8 cellular contexts compared by ENCODE assay signal in the genomic region with DNA sequence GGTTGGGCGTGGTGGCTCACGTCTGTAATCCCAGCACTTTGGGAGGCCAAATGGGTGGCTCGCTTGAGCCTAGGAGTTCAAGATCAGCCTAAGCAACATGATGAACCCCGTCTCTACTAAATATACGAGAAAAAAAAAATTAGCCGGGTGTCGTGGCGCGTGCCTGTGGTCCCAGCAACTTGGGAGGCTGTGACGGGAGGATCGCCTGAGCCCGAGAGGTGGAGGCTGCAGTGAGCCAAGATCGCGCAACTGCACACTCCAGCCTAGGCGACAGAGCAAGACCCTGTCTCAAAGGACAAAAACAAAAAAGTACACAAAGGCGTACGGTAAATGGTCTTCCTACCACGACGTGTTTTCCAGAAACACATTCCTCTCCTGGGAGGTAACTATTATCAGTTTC. TPM values are rescaled to one million over a fixed set of nuclear protein-coding genes. Genes with fewer than 3 reads are reported as not detected.
DNase-seq lines count a peak whose midpoint lies in the region; ATAC-seq, FAIRE-seq and TF ChIP-seq lines count a peak whose summit lies in the region.

No MANE protein-coding gene starts in this region.

- H3K36me3 Mint-ChIP-seq in CD8-positive, alpha-beta T cell = peaks cover 22% of the 10 kb centered on the region

- H3K27me3 ChIP-seq in CD8-positive, alpha-beta T cell (ENCODE audit: insufficient read depth, low read length) = no peaks in the 10 kb centered on the region
- H3K27me3 ChIP-seq in PC-9 (ENCODE audit: insufficient read depth, low read depth) = no peaks in the 10 kb centered on the region
- H3K27me3 ChIP-seq in endothelial cell of umbilical vein (ENCODE audit: control insufficient read depth in 2 of 2, insufficient read depth in 2 of 2, low read length in 2 of 2) = peaks cover 3 to 11% of the 10 kb centered on the region in 2 experiments
- no peaks in the 10 kb centered on the region for H3K27me3 ChIP-seq in parathyroid adenoma (ENCODE audit: control insufficient read depth, insufficient read depth, low read length)

- DNase-seq in CD8-positive, alpha-beta T cell = no peak
- DNase-seq in PC-9 (no peak), endothelial cell of umbilical vein (ENCODE audit: low read depth, low spot score) (no peak), hepatic stellate cell (ENCODE audit: low spot score) (no peak), activated gamma-delta T cell (lab: John Stamatoyannopoulos, UW) (no peak)
- DNase-seq in stimulated activated CD4-positive, alpha-beta T cell treated with anti-CD3 and anti-CD28 coated beads, Interleukin-12 subunit alpha, Interleukin-12 subunit beta, amount 100 ng/mL, for 4 hours = no peak

- peaks cover 39% of the 10 kb centered on the region for H3K79me2 ChIP-seq in PC-9 (ENCODE audit: low read depth)
- peaks cover 35% of the 10 kb centered on the region for H3K79me2 ChIP-seq in endothelial cell of umbilical vein (ENCODE audit: control insufficient read depth, insufficient read depth, low read length)
- peaks cover 4% of the 10 kb centered on the region for H3K79me2 ChIP-seq in parathyroid adenoma

- 0 out of 2 replicates have a peak, but pooled peaks cover 6% of the 10 kb centered on the region for H3F3A ChIP-seq in PC-9 (ENCODE audit: insufficient read depth, low read depth)

- CTCF ChIA-PET in CD8-positive, alpha-beta T cell (lab: Charles Lee) = no interaction called here
- CTCF ChIA-PET in PC-9 (lab: Charles Lee) = no interaction called here
- CTCF ChIA-PET in endothelial cell of umbilical vein (lab: Charles Lee) = interaction anchor here (1.2 to 1.3 kb wide), 2 partner anchors 21 to 303 kb away, joined by 6 to 10 read pairs; no protein-coding TSS in a partner anchor

- BruUV-seq in PC-9 (replicated peaks; lab: Mats Ljungman, UMichigan) (TSS peak; percentile 85), endothelial cell of umbilical vein (replicated peaks; lab: Mats Ljungman, UMichigan) (no TSS peak)

- peaks cover 14% of the 10 kb centered on the region for H3K36me3 ChIP-seq in CD8-positive, alpha-beta T cell (ENCODE audit: insufficient read depth, low read length)
- H3K36me3 ChIP-seq in PC-9 (ENCODE audit: low read depth) (peaks cover 15% of the 10 kb centered on the region), endothelial cell of umbilical vein (ENCODE audit: control insufficient read depth in 2 of 2, extremely low read depth in 1 of 2, insufficient read depth in 2 of 2, low read length in 2 of 2) (peaks cover 4 to 5% of the 10 kb centered on the region in 2 experiments), parathyroid adenoma (ENCODE audit: control insufficient read depth, insufficient read depth, low read length) (no peaks in the 10 kb centered on the region)

- no peak for FAIRE-seq in endothelial cell of umbilical vein (lab: Jason Lieb, UNC)

- peaks cover 12% of the 10 kb centered on the region for H4K20me1 ChIP-seq in PC-9 (ENCODE audit: insufficient read depth)
- peaks cover 2% of the 10 kb centered on the region for H4K20me1 ChIP-seq in endothelial cell of umbilical vein (replicated peaks; ENCODE audit: control insufficient read depth, extremely low read depth, insufficient read depth, low read length)

- peaks cover 19% of the 10 kb centered on the region for H3K4me1 ChIP-seq in CD8-positive, alpha-beta T cell (ENCODE audit: insufficient read depth, low read length)
- H3K4me1 ChIP-seq in PC-9 (replicated peaks; ENCODE audit: insufficient read depth) = peaks cover 15% of the 10 kb centered on the region
- peaks cover 14% of the 10 kb centered on the region for H3K4me1 ChIP-seq in endothelial cell of umbilical vein (ENCODE audit: control insufficient read depth, extremely low read depth, insufficient read depth, low read length)
- peaks cover 3% of the 10 kb centered on the region for H3K4me1 ChIP-seq in parathyroid adenoma

- no peaks in the 10 kb centered on the region for H3K9me2 ChIP-seq in PC-9 (ENCODE audit: insufficient read depth)

- intact Hi-C loops in CD8-positive, alpha-beta T cell (cut with DNase I, micrococcal nuclease) = loop anchor here (1.0 to 5.0 kb wide), 5 partner anchors 132 to 866 kb away; a partner anchor contains a TSS
- intact Hi-C loops in PC-9 (cut with micrococcal nuclease; ENCODE audit: unreplicated experiment) (no loop called here), endothelial cell of umbilical vein (cut with micrococcal nuclease) (loop anchor here (2.0 to 5.0 kb wide), 2 partner anchors 28 to 147 kb away; no protein-coding TSS in a partner anchor)

- H3K4me3 ChIP-seq in CD8-positive, alpha-beta T cell (ENCODE audit: low read depth, low read length) = peak overlapping the region; percentile 84
- H3K4me3 ChIP-seq in PC-9 (peak overlapping the region; percentile 71), endothelial cell of umbilical vein (replicated peaks in 1 of 3; ENCODE audit: insufficient read depth in 1 of 3, low read depth in 1 of 3, low read length in 3 of 3) (peak overlapping the region; percentile 89 to 99 (median 97)), parathyroid adenoma (ENCODE audit: low read depth, low read length) (peak overlapping the region; percentile 89)

- H3K27ac ChIP-seq in CD8-positive, alpha-beta T cell (ENCODE audit: low read depth, low read length) = peak overlapping the region; percentile 90
- H3K27ac ChIP-seq in PC-9 (no peak overlapping the region), endothelial cell of umbilical vein (ENCODE audit: insufficient read depth, low read depth, low read length) (no peak overlapping the region), parathyroid adenoma (peak overlapping the region; percentile 78)

- H3K4me2 ChIP-seq in PC-9 (peak overlapping the region; percentile 98), endothelial cell of umbilical vein (ENCODE audit: insufficient read depth, low read length) (peak overlapping the region; percentile 90), parathyroid adenoma (ENCODE audit: low read length) (peak overlapping the region; percentile 66)

- peaks cover 29% of the 10 kb centered on the region for H3K4me1 Mint-ChIP-seq in CD8-positive, alpha-beta T cell (ENCODE audit: low read depth)

- H3K4me3 Mint-ChIP-seq in CD8-positive, alpha-beta T cell = peak overlapping the region; percentile 100

- H3K27ac Mint-ChIP-seq in CD8-positive, alpha-beta T cell = peak overlapping the region; percentile 100

- no peaks in the 10 kb centered on the region for H3K9me3 ChIP-seq in CD8-positive, alpha-beta T cell (ENCODE audit: low read length)
- no peaks in the 10 kb centered on the region for H3K9me3 ChIP-seq in PC-9 (ENCODE audit: insufficient read depth, low read depth)
- H3K9me3 ChIP-seq in endothelial cell of umbilical vein (replicated peaks; ENCODE audit: control insufficient read depth, insufficient read depth, low read length) = no peaks in the 10 kb centered on the region
- H3K9me3 ChIP-seq in parathyroid adenoma (ENCODE audit: control insufficient read depth, low read length) = no peaks in the 10 kb centered on the region

- no peak for TF ChIP-seq CTCF in CD8-positive, alpha-beta T cell (IDR thresholded peaks at IDR 0.05)
- TF ChIP-seq CTCF in PC-9 (conservative IDR thresholded peaks at IDR 0.05) (no peak), endothelial cell of umbilical vein (IDR thresholded peaks at IDR 0.05; ENCODE audit: extremely low read depth in 1 of 2, insufficient read depth in 1 of 2, low read depth in 1 of 2, low read length in 2 of 2) (no peak), parathyroid adenoma (IDR thresholded peaks at IDR 0.05) (no peak)

- H3K9ac ChIP-seq in endothelial cell of umbilical vein (replicated peaks; ENCODE audit: extremely low read depth, insufficient read depth, low read length) (no peak overlapping the region), parathyroid adenoma (no peak overlapping the region)

- no peaks in the 10 kb centered on the region for H3K9me1 ChIP-seq in endothelial cell of umbilical vein (replicated peaks; ENCODE audit: control insufficient read depth, extremely low read depth, insufficient read depth, low read length)

- dilution Hi-C loops in endothelial cell of umbilical vein (cut with MboI; ENCODE audit: extremely low pct_ligation_motif_present, low sequenced_read_pairs) = no loop called here

- H2AFZ ChIP-seq in PC-9 (peak overlapping the region; percentile 81), endothelial cell of umbilical vein (ENCODE audit: low read depth, low read length) (peak overlapping the region; percentile 80), parathyroid adenoma (peak overlapping the region; percentile 93)

- H3K27me3 Mint-ChIP-seq in CD8-positive, alpha-beta T cell (ENCODE audit: low read depth) = peaks cover 7% of the 10 kb centered on the region

- TF ChIP-seq POLR2A in endothelial cell of umbilical vein (IDR thresholded peaks at IDR 0.05; ENCODE audit: low read depth, low read length) = no peak

- POLR2A ChIA-PET in CD8-positive, alpha-beta T cell (lab: Charles Lee) = no interaction called here
- POLR2A ChIA-PET in PC-9 (lab: Charles Lee; ENCODE audit: unreplicated experiment) = no interaction called here
- POLR2A ChIA-PET in endothelial cell of umbilical vein (lab: Charles Lee) = no interaction called here

- no peaks in the 10 kb centered on the region for H3K9me3 Mint-ChIP-seq in CD8-positive, alpha-beta T cell

- no peak for ATAC-seq in CD8-positive, alpha-beta T cell
- no peak for ATAC-seq in HG03460 (IDR thresholded peaks at IDR 0.05; ENCODE audit: unreplicated experiment)

TF ChIP-seq in endothelial cell of umbilical vein, 7 proteins besides CTCF, POLR2A, EP300 and RAD21:
- no peak for TF ChIP-seq JUN (IDR thresholded peaks at IDR 0.05; ENCODE audit: borderline replicate concordance, insufficient read depth, insufficient read length, low read depth)

RNA-seq across cellular contexts. Expression of a gene that starts 0.5 kb away (rescaled TPM):
- 10 to 100 TPM; 29.6 to 33.2 TPM for total RNA-seq in CD8-positive, alpha-beta T cell
- 12.0 and 20.0 TPM in 2 replicates for total RNA-seq in PC-9 (2021)
- total RNA-seq in endothelial cell of umbilical vein = 25.2 and 27.5 TPM in 2 replicates
- 3.7 and 4.5 TPM in 2 replicates for polyA plus RNA-seq in endothelial cell of umbilical vein
- 5.4 and 5.6 TPM in 2 replicates for polyA plus RNA-seq in endothelial cell of umbilical vein (2011; cell fraction: cytosol; rRNA removed)
- 21.6 and 28.9 TPM in 2 replicates for polyA plus RNA-seq in endothelial cell of umbilical vein (2011; cell fraction: nucleus; rRNA removed)
- 10.1 and 15.6 TPM in 2 replicates for polyA plus RNA-seq in endothelial cell of umbilical vein (2012)
- 18.0 and 19.5 TPM in 2 replicates for polyA minus RNA-seq in endothelial cell of umbilical vein
- 15.5 TPM for polyA minus RNA-seq in endothelial cell of umbilical vein (2011; cell fraction: cytosol; rRNA and poly(A)+ RNA removed)
- 27.7 and 38.6 TPM in 2 replicates for polyA minus RNA-seq in endothelial cell of umbilical vein (2011; cell fraction: nucleus; rRNA and poly(A)+ RNA removed)

Comparison
In these comparisons a context has a peak if more than half of its experiments do, and no peak if none do; other contexts are left out.
1. H3K27ac ChIP-seq: peak in CD8-positive, alpha-beta T cell (single experiment) and parathyroid adenoma (single experiment); none in PC-9 (single experiment) and endothelial cell of umbilical vein (single experiment).
2. Peak in every context shown above with its lines, with median percentiles within 50 percentile points of each other: H3K4me3 ChIP-seq, H2AFZ ChIP-seq and H3K4me2 ChIP-seq.